In genomic region chr16:66696669-66697630, GRCh38 we compare ENCODE assay signal across 8 cellular contexts. TPM values are rescaled to one million over a fixed set of nuclear protein-coding genes. Genes with fewer than 3 reads are reported as not detected.
DNase-seq lines count a peak whose midpoint lies in the region; ATAC-seq and TF ChIP-seq lines count a peak whose summit lies in the region.

CMTM4 (minus strand) TSS chr16:66696743; CDS start chr16:66696525, 218 bp downstream.

- intact Hi-C loops in IMR-90 (cut with micrococcal nuclease), result no loop called here

- no peaks in the 10 kb centered on the region for H3K9me1 ChIP-seq in IMR-90 (ENCODE audit: insufficient read depth, low read length)

- H3K4me3 ChIP-seq in IMR-90 (ENCODE audit: insufficient read depth, low read depth, low read length), result peak within 1 kb of the TSS; percentile 98
- H3K4me3 ChIP-seq in fibroblast of the aortic adventitia (ENCODE audit: low read depth, low read length), result peak within 1 kb of the TSS; percentile 72

- H2BK5ac ChIP-seq in IMR-90 (ENCODE audit: low read depth, low read length, poor library complexity, severe bottlenecking), result no peak within 1 kb of the TSS

- peaks cover 22% of the 10 kb centered on the region for H3K27me3 Mint-ChIP-seq in nephron (ENCODE audit: low read depth)

- H3K4me1 ChIP-seq in IMR-90 (ENCODE audit: control insufficient read depth, insufficient read depth, low read length), result peaks cover 5% of the 10 kb centered on the region; the same call in 1 of the 2 replicates

- TF ChIP-seq POLR2A in IMR-90 (IDR thresholded peaks at IDR 0.05; ENCODE audit: low read depth, low read length), result no peak

- H2AFZ ChIP-seq in IMR-90 (replicated peaks; ENCODE audit: low read length, poor library complexity), result peak within 1 kb of the TSS; percentile 95

- dilution Hi-C loops in IMR-90 (cut with HindIII; ENCODE audit: low sequenced_read_pairs, unreplicated experiment), result no loop called here

- H4K8ac ChIP-seq in IMR-90 (ENCODE audit: low read depth in 2 of 2, low read length in 2 of 2), result peak within 1 kb of the TSS; percentile 19 to 57; a peak in 2 of 4 replicates

- no peaks in the 10 kb centered on the region for H3K36me3 Mint-ChIP-seq in nephron (ENCODE audit: low read depth)

- DNase-seq in DMS 273 treated with DMSO at 0.1 percent for 48 hours (lab: John Stamatoyannopoulos, UW), result peak; percentile 35
- peak; percentile 80 for DNase-seq in IMR-90
- peak; percentile 89 for DNase-seq in RWPE1 (ENCODE audit: low spot score)
- peak; percentile 66 for DNase-seq in activated effector memory CD4-positive, alpha-beta T cell treated with Interleukin-2 at 50 U/mL for 16 hours
- DNase-seq in fibroblast of the aortic adventitia (ENCODE audit: low read depth), result peak; percentile 72
- peak; percentile 49 to 80 (median 69) for DNase-seq in stimulated activated naive CD4-positive, alpha-beta T cell (lab: John Stamatoyannopoulos, UW)

- H3K9me3 ChIP-seq in IMR-90 (ENCODE audit: control insufficient read depth, insufficient read depth, low read length), result no peaks in the 10 kb centered on the region

- H3K4me1 Mint-ChIP-seq in nephron, result peaks cover 9% of the 10 kb centered on the region

- ATAC-seq in GM21515 (IDR thresholded peaks at IDR 0.05; ENCODE audit: unreplicated experiment) (peak; percentile 90), IMR-90 (ENCODE audit: low read depth) (peak; percentile 99)

- H3K27ac ChIP-seq in IMR-90 (ENCODE audit: insufficient read depth, low read length) (no peak within 1 kb of the TSS; the same call in 1 of the 2 replicates), RWPE1 (peak within 1 kb of the TSS; percentile 66)

- peak within 1 kb of the TSS; percentile 64 for H3K9ac ChIP-seq in IMR-90 (ENCODE audit: low read depth, low read length)

- H3K23ac ChIP-seq in IMR-90 (ENCODE audit: low read depth, low read length), result peak within 1 kb of the TSS; percentile 33

- H3K18ac ChIP-seq in IMR-90 (ENCODE audit: low read depth, low read length), result no peak within 1 kb of the TSS

- TF ChIP-seq CTCF in IMR-90 (conservative IDR thresholded peaks at IDR 0.05; ENCODE audit: low read depth, low read length), result peak; percentile 42
- TF ChIP-seq CTCF in RWPE1 (conservative IDR thresholded peaks at IDR 0.05; ENCODE audit: low read depth), result peak; percentile 69
- peak; percentile 14 for TF ChIP-seq CTCF in fibroblast of the aortic adventitia (IDR thresholded peaks at IDR 0.05; ENCODE audit: insufficient read depth, low read length)
- TF ChIP-seq CTCF in nephron (IDR thresholded peaks at IDR 0.05; ENCODE audit: unreplicated experiment in 3 of 3), result no peak

- H3K36me3 ChIP-seq in IMR-90 (ENCODE audit: control insufficient read depth, insufficient read depth, low read length), result no peaks in the 10 kb centered on the region

- CTCF ChIA-PET in IMR-90 (lab: Yijun Ruan, JAX), result interaction anchor here (1.5 kb wide), 1 partner anchor 46 kb away, joined by 6 read pairs; no protein-coding TSS in a partner anchor
- CTCF ChIA-PET in RWPE1 (lab: Yijun Ruan, JAX), result interaction anchor here (0.6 to 1.1 kb wide), 6 partner anchors 10 to 186 kb away, joined by 3 to 5 read pairs (median 3); no protein-coding TSS in a partner anchor

- in situ Hi-C loops in IMR-90 (cut with MboI; ENCODE audit: low sequenced_read_pairs), result no loop called here

- H3K56ac ChIP-seq in IMR-90 (ENCODE audit: extremely low read depth, insufficient read depth, low read length), result no peak within 1 kb of the TSS

- no TSS peak for BruUV-seq in IMR-90 (replicated peaks; lab: Mats Ljungman, UMichigan)

- H4K5ac ChIP-seq in IMR-90 (ENCODE audit: low read depth, low read length), result peak within 1 kb of the TSS; percentile 35; the same call in 1 of the 2 replicates

- H3K14ac ChIP-seq in IMR-90 (replicated peaks; ENCODE audit: low read depth, low read length), result no peak within 1 kb of the TSS

- H4K20me1 ChIP-seq in IMR-90 (ENCODE audit: insufficient read depth, low read length), result no peaks in the 10 kb centered on the region

- H3K27me3 ChIP-seq in IMR-90 (ENCODE audit: control insufficient read depth, insufficient read depth, low read length), result peaks cover 13% of the 10 kb centered on the region; the same call in 1 of the 2 replicates

- POLR2A ChIA-PET in IMR-90 (lab: Charles Lee; ENCODE audit: unreplicated experiment), result no interaction called here
- POLR2A ChIA-PET in RWPE1 (lab: Yijun Ruan, JAX; ENCODE audit: low non-redundant PET), result no interaction called here

- no peak for TF ChIP-seq RAD21 in IMR-90 (IDR thresholded peaks at IDR 0.05; ENCODE audit: low read length)

- no peak within 1 kb of the TSS for H2BK20ac ChIP-seq in IMR-90 (ENCODE audit: low read depth, low read length)

- WGBS in IMR-90 (ENCODE audit: extremely low coverage in 2 of 2, insufficient read length in 1 of 2), 2 experiments, result 4% methylated on average over 29 of the region's 84 CpGs; no CpG with 5 or more reads in 1 of the 2 experiments

- peaks cover 6 to 12% of the 10 kb centered on the region in 2 experiments; a peak in 3 of 4 replicates for H3K79me1 ChIP-seq in IMR-90 (ENCODE audit: low read depth in 1 of 2, low read length in 2 of 2)

- H3K4me3 Mint-ChIP-seq in nephron, result peak within 1 kb of the TSS; percentile 86 to 90 (median 89)

- H2BK120ac ChIP-seq in IMR-90 (ENCODE audit: low read depth, low read length), result no peak within 1 kb of the TSS

- H3K9me3 Mint-ChIP-seq in nephron, result no peaks in the 10 kb centered on the region

- H3K4me2 ChIP-seq in IMR-90 (ENCODE audit: low read depth, low read length), result peak within 1 kb of the TSS; percentile 95

- peak within 1 kb of the TSS; percentile 15; the same call in 1 of the 2 replicates for H3K4ac ChIP-seq in IMR-90 (ENCODE audit: low read depth, low read length)

- no peak within 1 kb of the TSS; the same call in 2 of the 3 replicates for H2BK15ac ChIP-seq in IMR-90 (ENCODE audit: low read depth, low read length)

- peak within 1 kb of the TSS; percentile 88 for H2AK9ac ChIP-seq in IMR-90 (replicated peaks; ENCODE audit: low read depth, low read length, poor library complexity)

- H3K27ac Mint-ChIP-seq in nephron, result peak within 1 kb of the TSS in 1 of 3 experiments; percentile 83

- no peak within 1 kb of the TSS; the same call in 1 of the 2 replicates for H4K91ac ChIP-seq in IMR-90 (ENCODE audit: insufficient read depth, low read depth, low read length)

- 0 out of 2 replicates have a peak within 1 kb of the TSS, but pooled peaks have one; percentile 23 for H2AK5ac ChIP-seq in IMR-90 (ENCODE audit: low read depth, low read length)

TF ChIP-seq in IMR-90, 13 proteins besides CTCF, POLR2A, EP300 and RAD21:
- TF ChIP-seq FOS (IDR thresholded peaks at IDR 0.05; ENCODE audit: low read depth, low read length) (no peak), MAZ (IDR thresholded peaks at IDR 0.05; ENCODE audit: borderline replicate concordance, low read depth, low read length) (peak; percentile 81)

RNA-seq across cellular contexts. Expression of gene CMTM4, which starts in this region (rescaled TPM):
- total RNA-seq in IMR-90 (2012; rRNA removed) (14.5 and 15.8 TPM in 2 replicates), fibroblast of the aortic adventitia (ENCODE audit: low replicate concordance) (13.3 and 16.8 TPM in 2 replicates)
- 8.3 and 9.0 TPM in 2 replicates for polyA plus RNA-seq in IMR-90 (2012; rRNA removed)
- 6.4 and 6.6 TPM in 2 replicates for polyA plus RNA-seq in IMR-90 (2012; cell fraction: cytosol; rRNA removed)
- 9.1 and 16.7 TPM in 2 replicates for polyA plus RNA-seq in IMR-90 (2012; cell fraction: nucleus; rRNA removed; ENCODE audit: low replicate concordance)

Comparison
In these comparisons a context has a peak if more than half of its experiments do, and no peak if none do; other contexts are left out.
1. DNase-seq: peak in every context shown above with its lines; median percentile 89 in RWPE1; 80 in IMR-90; 72 in fibroblast of the aortic adventitia; 69 in stimulated activated naive CD4-positive, alpha-beta T cell; 66 in activated effector memory CD4-positive, alpha-beta T cell treated with Interleukin-2 at 50 U/mL for 16 hours; 35 in DMS 273 treated with DMSO at 0.1 percent for 48 hours.
2. CTCF ChIP-seq: peak in IMR-90 (single experiment), RWPE1 (single experiment) and fibroblast of the aortic adventitia (single experiment); none in nephron (0 of 3).